ENCODE assay signal across 11 cellular contexts in genomic region chr4:106062452-106062875, GRCh38.
DNase-seq lines count a peak whose midpoint lies in the region; ATAC-seq, FAIRE-seq and TF ChIP-seq lines count a peak whose summit lies in the region.
"Had no signal": no experiment of that assay in that cellular context is flagged by ENCODE, and none has a peak within 500 bp of the region (broad histone marks: within the 10 kb centered on the region; RNA-seq: fewer than 3 reads in every experiment).

No MANE protein-coding gene starts in this region.

- no peak overlapping the region for H2AFZ ChIP-seq in astrocyte (ENCODE audit: low read depth, low read length)
- no peak overlapping the region for H2AFZ ChIP-seq in keratinocyte (ENCODE audit: control insufficient read depth, low read length)

- no peaks in the 10 kb centered on the region for H3K9me3 Mint-ChIP-seq in astrocyte (ENCODE audit: unreplicated experiment)

- H3K27me3 Mint-ChIP-seq in astrocyte (ENCODE audit: low read depth, unreplicated experiment) = peaks cover 21% of the 10 kb centered on the region

- peaks cover 24% of the 10 kb centered on the region for H3K4me1 Mint-ChIP-seq in astrocyte (ENCODE audit: low read depth, unreplicated experiment)
- H3K4me1 Mint-ChIP-seq: CD14-positive monocyte had no signal

- DNase-seq in AG09309 (ENCODE audit: low read depth) = peak; percentile 7
- DNase-seq in HTR-8/SVneo (ENCODE audit: insufficient read length, low spot score) = peak; percentile 10
- DNase-seq in astrocyte (ENCODE audit: low read depth) = peak; percentile 82
- peak; percentile 4 for DNase-seq in keratinocyte (ENCODE audit: low read depth, low spot score)
- DNase-seq in activated CD4-positive, alpha-beta T cell treated with anti-CD3 and anti-CD28 coated beads for 48 hours = no peak
- no peak for DNase-seq in activated CD4-positive, alpha-beta T cell treated with anti-CD3 and anti-CD28 coated beads, Interleukin-2, amount 50 U/mL, for 48 hours
- no peak for DNase-seq in NCI-H2227 treated with DMSO at 0.1 percent for 48 hours (lab: John Stamatoyannopoulos, UW)
- DNase-seq: activated effector memory CD4-positive, alpha-beta T cell treated with Interleukin-2 at 50 U/mL for 16 hours had no signal

- no peak overlapping the region for H3K4me3 Mint-ChIP-seq in astrocyte (ENCODE audit: unreplicated experiment)
- H3K4me3 Mint-ChIP-seq: CD14-positive monocyte had no signal

- no peak overlapping the region for H3K27ac Mint-ChIP-seq in astrocyte (ENCODE audit: unreplicated experiment)
- H3K27ac Mint-ChIP-seq: CD14-positive monocyte had no signal

- H3K9ac ChIP-seq in astrocyte (ENCODE audit: low read length) = no peak overlapping the region
- H3K9ac ChIP-seq in keratinocyte (ENCODE audit: control insufficient read depth, extremely low read depth, insufficient read depth, low read length) = no peak overlapping the region

- no peak overlapping the region for H3K27ac ChIP-seq in astrocyte (ENCODE audit: low read depth, low read length)
- H3K27ac ChIP-seq in keratinocyte (ENCODE audit: control insufficient read depth, insufficient read depth, low read length) = no peak overlapping the region

- peaks cover 2% of the 10 kb centered on the region for H3K36me3 Mint-ChIP-seq in astrocyte (ENCODE audit: low read depth, unreplicated experiment)

- H4K20me1 ChIP-seq in astrocyte (ENCODE audit: insufficient read depth, low read length) (peaks cover 20% of the 10 kb centered on the region), keratinocyte (ENCODE audit: control insufficient read depth, extremely low read depth, insufficient read depth, low read length) (no peaks in the 10 kb centered on the region)

- FAIRE-seq in HTR-8/SVneo (lab: Jason Lieb, UNC) = no peak
- FAIRE-seq in astrocyte (lab: Jason Lieb, UNC) = peak; percentile 64
- peak; percentile 74 for FAIRE-seq in keratinocyte (lab: Jason Lieb, UNC)
- FAIRE-seq: GM12878 had no signal

- no peaks in the 10 kb centered on the region for H3K9me1 ChIP-seq in keratinocyte (ENCODE audit: control insufficient read depth, extremely low read depth, insufficient read depth, low read length)

- TF ChIP-seq CTCF in AG09309 (IDR thresholded peaks at IDR 0.05; ENCODE audit: control insufficient read depth, insufficient read depth, low read depth, low read length, missing control alignments) = no peak
- TF ChIP-seq CTCF in astrocyte (IDR thresholded peaks at IDR 0.05; ENCODE audit: insufficient read depth, low read depth, low read length) = no peak
- no peak for TF ChIP-seq CTCF in keratinocyte (optimal IDR thresholded peaks at IDR 0.05 in 1 of 3, IDR thresholded peaks at IDR 0.05 in 1 of 3, conservative IDR thresholded peaks at IDR 0.05 in 1 of 3; ENCODE audit: extremely low read depth in 1 of 3, insufficient read depth in 2 of 3, low read length in 3 of 3)

- dilution Hi-C loops in keratinocyte (cut with MboI; ENCODE audit: extremely low pct_ligation_motif_present, low sequenced_read_pairs) = no loop called here

- H3K27me3 ChIP-seq in astrocyte (ENCODE audit: insufficient read depth, low read length) (peaks cover 38% of the 10 kb centered on the region), keratinocyte (ENCODE audit: control insufficient read depth, extremely low read depth, insufficient read depth, low read length) (no peaks in the 10 kb centered on the region)

- H3K9me3 ChIP-seq in astrocyte (ENCODE audit: insufficient read depth, low read depth, low read length) (no peaks in the 10 kb centered on the region), keratinocyte (ENCODE audit: control insufficient read depth, low read depth, low read length) (no peaks in the 10 kb centered on the region)

- H3K4me1 ChIP-seq in astrocyte (ENCODE audit: insufficient read depth, low read length) (peaks cover 14% of the 10 kb centered on the region), keratinocyte (ENCODE audit: control insufficient read depth, extremely low read depth, insufficient read depth, low read length) (peaks cover 4% of the 10 kb centered on the region)

- no peaks in the 10 kb centered on the region for H3K79me2 ChIP-seq in astrocyte (ENCODE audit: insufficient read depth, low read length)
- H3K79me2 ChIP-seq in keratinocyte (ENCODE audit: control insufficient read depth, insufficient read depth, low read length) = no peaks in the 10 kb centered on the region

- H3K4me2 ChIP-seq in astrocyte (ENCODE audit: low read length) (no peak overlapping the region), keratinocyte (ENCODE audit: control insufficient read depth, extremely low read depth, insufficient read depth, low read depth, low read length) (peak overlapping the region; percentile 2)

- ATAC-seq in GM19463 (IDR thresholded peaks at IDR 0.05; ENCODE audit: unreplicated experiment) = no peak
- ATAC-seq: GM12878 had no signal

- H3K36me3 ChIP-seq in astrocyte (ENCODE audit: insufficient read depth, low read length) (no peaks in the 10 kb centered on the region), keratinocyte (ENCODE audit: control insufficient read depth in 2 of 2, extremely low read depth in 1 of 2, insufficient read depth in 2 of 2, low read length in 2 of 2) (no peaks in the 10 kb centered on the region)

- no peak overlapping the region for H3K4me3 ChIP-seq in AG09309 (ENCODE audit: control insufficient read depth, low read depth, low read length)
- no peak overlapping the region for H3K4me3 ChIP-seq in astrocyte (ENCODE audit: insufficient read depth, low read depth, low read length)
- no peak overlapping the region for H3K4me3 ChIP-seq in keratinocyte (ENCODE audit: control insufficient read depth in 2 of 3, extremely low read depth in 1 of 3, insufficient read depth in 2 of 3, low read depth in 1 of 3, low read length in 3 of 3)
- H3K4me3 ChIP-seq: GM12878 had no signal

Comparison
In these comparisons a context has a peak if more than half of its experiments do, and no peak if none do; other contexts are left out.
1. DNase-seq: peak in AG09309 (single experiment), HTR-8/SVneo (single experiment), astrocyte (single experiment) and keratinocyte (single experiment); none in activated CD4-positive, alpha-beta T cell treated with anti-CD3 and anti-CD28 coated beads for 48 hours (single experiment), activated CD4-positive, alpha-beta T cell treated with anti-CD3 and anti-CD28 coated beads, Interleukin-2, amount 50 U/mL, for 48 hours (0 of 2) and NCI-H2227 treated with DMSO at 0.1 percent for 48 hours (single experiment).